Comparison of ENCODE assay signal across 26 cellular contexts in genomic region chr15:52698514-52698913, GRCh38.
"Had no signal": no experiment of that assay in that cellular context is flagged by ENCODE, and none has a peak within 500 bp of the region (broad histone marks: within the 10 kb centered on the region; RNA-seq: fewer than 3 reads in every experiment).

No MANE protein-coding gene starts in this region.

- H3K4me3 ChIP-seq: Peyer's patch had no signal

- H3K27me3 ChIP-seq: Peyer's patch had no signal

- ATAC-seq: activated naive CD4-positive, alpha-beta T cell treated with anti-CD3 and anti-CD28 coated beads, Interleukin-2, amount 50 U/mL, for 72 hours; activated T-cell treated with anti-CD3 and anti-CD28 coated beads, Interleukin-2, amount 50 U/mL, for 4 hours had no signal

- H3K27ac ChIP-seq: Peyer's patch had no signal

- H3K36me3 ChIP-seq: Peyer's patch had no signal

- H3K9me3 ChIP-seq: Peyer's patch had no signal

- H3K4me1 ChIP-seq: Peyer's patch had no signal

- DNase-seq: activated B cell treated with CpG ODN at 0.5 μM for 24 hours; activated CD4-positive, alpha-beta memory T cell treated with anti-CD3 and anti-CD28 coated beads for 36 hours; activated CD4-positive, alpha-beta T cell treated with anti-CD3 and anti-CD28 coated beads for 4 hours; activated CD4-positive, alpha-beta T cell treated with anti-CD3 and anti-CD28 coated beads, Interleukin-2, amount 50 U/mL, for 1 hour; activated CD4-positive, CD25-positive, alpha-beta regulatory T cell treated with anti-CD3 and anti-CD28 coated beads, Interleukin-2, amount 50 U/mL, for 72 hours; activated CD8-positive, alpha-beta memory T cell treated with anti-CD3 and anti-CD28 coated beads, Interleukin-2, amount 50 U/mL, for 4 hours; activated gamma-delta T cell treated with Interleukin-2 at 50 U/mL for 16 hours; activated naive CD4-positive, alpha-beta T cell treated with anti-CD3 and anti-CD28 coated beads for 36 hours; activated T-cell treated with anti-CD3 and anti-CD28 coated beads for 4 hours; activated T-cell treated with anti-CD3 and anti-CD28 coated beads, Interleukin-2, amount 50 U/mL, for 4 hours; anterior cingulate cortex; caudate nucleus; cerebellar nuclear complex; MM.1S; MV-4-11; NCI-H1092; NCI-H1436 treated with DMSO at 0.1 percent for 48 hours; NCI-H1694 treated with DMSO at 0.1 percent for 48 hours; NCI-H2029; NCI-H345; NCI-H524 treated with DMSO at 0.1 percent for 48 hours; Peyer's patch; RPMI8226; SIG-M5; T1000 had no signal
